Comparison of ENCODE assay signal across 8 cellular contexts in genomic region chr3:22117751-22118346, GRCh38.
DNase-seq lines count a peak whose midpoint lies in the region; ATAC-seq and TF ChIP-seq lines count a peak whose summit lies in the region.

No MANE protein-coding gene starts in this region.

- H3K27me3 Mint-ChIP-seq in H9 (ENCODE audit: low read depth) = no peaks in the 10 kb centered on the region
- no peaks in the 10 kb centered on the region for H3K27me3 Mint-ChIP-seq in natural killer cell treated with Interleukin-12 subunit alpha and Interleukin-12 subunit beta and Interleukin-15 and Interleukin-18, amount 100 ng/mL, for 72 hours

- H3K79me2 ChIP-seq in H9 (ENCODE audit: insufficient read depth, low read length) = no peaks in the 10 kb centered on the region

- no peaks in the 10 kb centered on the region for H3K79me1 ChIP-seq in H9 (ENCODE audit: insufficient read depth, low read depth, low read length, poor library complexity, severe bottlenecking)

- no peak overlapping the region for H2BK120ac ChIP-seq in H9 (ENCODE audit: low read depth, low read length, poor library complexity, severe bottlenecking)

- no CpG with 5 or more reads among the region's 5 CpGs for WGBS in H9 (ENCODE audit: extremely low coverage, insufficient read length, low lambda C conversion rate)
- 25 to 32% methylated on average over 5 of the region's 5 CpGs for WGBS in lower leg skin, 2 donors

- H2BK5ac ChIP-seq in H9 (ENCODE audit: insufficient read length, low read length) = no peak overlapping the region

- no peak overlapping the region for H3K4ac ChIP-seq in H9 (ENCODE audit: low read depth, low read length)

- CTCF ChIA-PET in AG04450 (lab: Charles Lee) = no interaction called here

- H3K4me2 ChIP-seq in H9 (ENCODE audit: insufficient read depth, insufficient read length, low read length) = no peak overlapping the region

- no peak overlapping the region for H2AFZ ChIP-seq in H9 (ENCODE audit: low read length)

- TF ChIP-seq POLR2A in lower leg skin (IDR thresholded peaks at IDR 0.05) = no peak

- TF ChIP-seq CTCF in AG04450 (IDR thresholded peaks at IDR 0.05; ENCODE audit: low read depth, low read length) (peak; percentile 57), H9 (conservative IDR thresholded peaks at IDR 0.05) (peak; percentile 76), fibroblast of villous mesenchyme (IDR thresholded peaks at IDR 0.05; ENCODE audit: insufficient read depth, low read depth, low read length) (peak; percentile 49), lower leg skin (IDR thresholded peaks at IDR 0.05) (no peak)

- no peak overlapping the region for H4K8ac ChIP-seq in H9 (replicated peaks; ENCODE audit: insufficient read length, low read depth, low read length)

- no peak overlapping the region for H2AK5ac ChIP-seq in H9 (ENCODE audit: insufficient read length, low read length)

- H3T11ph ChIP-seq in H9 (ENCODE audit: low read length) = no peak overlapping the region

- H3K27ac ChIP-seq in AG04450 (ENCODE audit: low read depth, low read length) (no peak overlapping the region), H9 (ENCODE audit: insufficient read length, low read depth, low read length) (no peak overlapping the region)

- H2BK15ac ChIP-seq in H9 (ENCODE audit: low read depth, low read length) = no peak overlapping the region

- H3K27me3 ChIP-seq in AG04450 (ENCODE audit: control insufficient read depth, insufficient read depth, low read length) (no peaks in the 10 kb centered on the region), H9 (ENCODE audit: insufficient read depth, low read length) (no peaks in the 10 kb centered on the region)

- H3K23me2 ChIP-seq in H9 (ENCODE audit: insufficient read length, low read depth, low read length, poor library complexity, severe bottlenecking) = no peaks in the 10 kb centered on the region

- H3K14ac ChIP-seq in H9 (ENCODE audit: insufficient read depth, low read length) = no peak overlapping the region

- no peak overlapping the region for H3K56ac ChIP-seq in H9 (ENCODE audit: insufficient read length, low read depth, low read length)

- H3K27ac Mint-ChIP-seq in H9 = no peak overlapping the region
- H3K27ac Mint-ChIP-seq in natural killer cell treated with Interleukin-12 subunit alpha and Interleukin-12 subunit beta and Interleukin-15 and Interleukin-18, amount 100 ng/mL, for 72 hours = no peak overlapping the region

- no peaks in the 10 kb centered on the region for H3K36me3 Mint-ChIP-seq in H9 (ENCODE audit: insufficient read depth in 1 of 3, low read depth in 3 of 3)
- H3K36me3 Mint-ChIP-seq in natural killer cell treated with Interleukin-12 subunit alpha and Interleukin-12 subunit beta and Interleukin-15 and Interleukin-18, amount 100 ng/mL, for 72 hours = no peaks in the 10 kb centered on the region

- POLR2A ChIA-PET in AG04450 (lab: Yijun Ruan, JAX) = no interaction called here

- H3K4me1 Mint-ChIP-seq in H9 = peaks cover 3% of the 10 kb centered on the region in 2 experiments; a peak in 3 of 4 replicates
- H3K4me1 Mint-ChIP-seq in natural killer cell treated with Interleukin-12 subunit alpha and Interleukin-12 subunit beta and Interleukin-15 and Interleukin-18, amount 100 ng/mL, for 72 hours (ENCODE audit: low read depth in 2 of 2) = no peaks in the 10 kb centered on the region

- peak; percentile 23 for DNase-seq in AG04450 (ENCODE audit: low read depth, low spot score)
- DNase-seq in H9 = no peak
- DNase-seq in RPMI8226 = peak; percentile 22
- DNase-seq in fibroblast of villous mesenchyme (ENCODE audit: low read depth) = peak; percentile 59
- peak; percentile 38 for DNase-seq in stromal cell of bone marrow (ENCODE audit: low read depth)
- no peak for DNase-seq in natural killer cell treated with Interleukin-12 subunit alpha and Interleukin-12 subunit beta and Interleukin-15 and Interleukin-18, amount 100 ng/mL, for 72 hours (ENCODE audit: low spot score)
- DNase-seq in lower leg skin (ENCODE audit: low spot score in 2 of 2) = no peak

- ATAC-seq in GM19467 (IDR thresholded peaks at IDR 0.05; ENCODE audit: unreplicated experiment) = no peak
- no peak for ATAC-seq in natural killer cell treated with Interleukin-12 subunit alpha and Interleukin-12 subunit beta and Interleukin-15 and Interleukin-18, amount 100 ng/mL, for 72 hours

- no peak overlapping the region for H3K4me3 Mint-ChIP-seq in H9
- no peak overlapping the region for H3K4me3 Mint-ChIP-seq in natural killer cell treated with Interleukin-12 subunit alpha and Interleukin-12 subunit beta and Interleukin-15 and Interleukin-18, amount 100 ng/mL, for 72 hours

- no peak overlapping the region for H2BK20ac ChIP-seq in H9 (ENCODE audit: low read depth, low read length, poor library complexity, severe bottlenecking)

- H3K23ac ChIP-seq in H9 (ENCODE audit: insufficient read length, low read depth, low read length) = no peak overlapping the region

- H3K9me3 Mint-ChIP-seq in H9 = no peaks in the 10 kb centered on the region
- H3K9me3 Mint-ChIP-seq in natural killer cell treated with Interleukin-12 subunit alpha and Interleukin-12 subunit beta and Interleukin-15 and Interleukin-18, amount 100 ng/mL, for 72 hours = peaks cover 6% of the 10 kb centered on the region

- intact Hi-C loops in lower leg skin (cut with DNase I; ENCODE audit: low total_unique reads) = no loop called here

- H3K4me1 ChIP-seq in H9 (ENCODE audit: insufficient read depth, low read length) = no peaks in the 10 kb centered on the region

- H3K9me3 ChIP-seq in AG04450 (ENCODE audit: control insufficient read depth, insufficient read depth, low read length) = no peaks in the 10 kb centered on the region
- no peaks in the 10 kb centered on the region for H3K9me3 ChIP-seq in H9 (ENCODE audit: control insufficient read depth, low read depth, low read length)

- no peak overlapping the region for H3K4me3 ChIP-seq in AG04450 (ENCODE audit: low read depth, low read length)
- no peak overlapping the region for H3K4me3 ChIP-seq in fibroblast of villous mesenchyme (ENCODE audit: low read depth, low read length)
- H3K4me3 ChIP-seq in lower leg skin (ENCODE audit: low read depth, poor library complexity, severe bottlenecking) = no peak overlapping the region

- no peak overlapping the region for H4K5ac ChIP-seq in H9 (ENCODE audit: insufficient read length, low read depth, low read length)

- no peak overlapping the region for H3K9ac ChIP-seq in H9 (ENCODE audit: extremely low read depth, insufficient read length, low read length)

- no peaks in the 10 kb centered on the region for H4K20me1 ChIP-seq in H9 (ENCODE audit: control insufficient read depth, insufficient read depth, insufficient read length)

- no peak overlapping the region for H2BK12ac ChIP-seq in H9 (ENCODE audit: insufficient read length, low read depth, low read length)

- H3K18ac ChIP-seq in H9 (ENCODE audit: insufficient read length, low read depth, low read length) = no peak overlapping the region

- no peak overlapping the region for H4K91ac ChIP-seq in H9 (ENCODE audit: insufficient read length, low read depth, low read length)

Comparison
In these comparisons a context has a peak if more than half of its experiments do, and no peak if none do; other contexts are left out.
1. DNase-seq: peak in AG04450 (single experiment), RPMI8226 (single experiment), fibroblast of villous mesenchyme (single experiment) and stromal cell of bone marrow (single experiment); none in H9 (single experiment), natural killer cell treated with Interleukin-12 subunit alpha and Interleukin-12 subunit beta and Interleukin-15 and Interleukin-18, amount 100 ng/mL, for 72 hours (single experiment) and lower leg skin (0 of 2).
2. CTCF ChIP-seq: peak in AG04450 (single experiment), H9 (single experiment) and fibroblast of villous mesenchyme (single experiment); none in lower leg skin (0 of 3).